Comparison of ENCODE assay signal across 22 cellular contexts in genomic region chr10:131829156-131829930, GRCh38.
DNase-seq lines count a peak whose midpoint lies in the region; ATAC-seq, FAIRE-seq and TF ChIP-seq lines count a peak whose summit lies in the region.
"Had no signal": no experiment of that assay in that cellular context is flagged by ENCODE, and none has a peak within 500 bp of the region (broad histone marks: within the 10 kb centered on the region; RNA-seq: fewer than 3 reads in every experiment).

No MANE protein-coding gene starts in this region.

- H3K36me3 Mint-ChIP-seq in CD14-positive monocyte (no peaks in the 10 kb centered on the region), WTC11 (no peaks in the 10 kb centered on the region), neural progenitor cell (no peaks in the 10 kb centered on the region)

- POLR2A ChIA-PET in WTC11 (lab: Charles Lee), result no interaction called here

- no peaks in the 10 kb centered on the region for H3K36me3 ChIP-seq in neural progenitor cell
- no peaks in the 10 kb centered on the region for H3K36me3 ChIP-seq in suprapubic skin

- H3K9me3 ChIP-seq in neural progenitor cell (ENCODE audit: low read depth), result no peaks in the 10 kb centered on the region
- H3K9me3 ChIP-seq in suprapubic skin, result no peaks in the 10 kb centered on the region

- 77% methylated on average over 10 of the region's 14 CpGs for WGBS in suprapubic skin

- no peak overlapping the region for H2AFZ ChIP-seq in neural progenitor cell (replicated peaks)

- TF ChIP-seq POLR2A in suprapubic skin (IDR thresholded peaks at IDR 0.05) (no peak), GM12891 (IDR thresholded peaks at IDR 0.05; ENCODE audit: low read depth, low read length) (no peak)

- H3K4me3 ChIP-seq in neural progenitor cell (no peak overlapping the region), suprapubic skin (no peak overlapping the region)
- H3K4me3 ChIP-seq: A549 had no signal

- no peak for TF ChIP-seq EP300 in suprapubic skin (IDR thresholded peaks at IDR 0.05)

- peak overlapping the region in 1 of 2 donors; percentile 44 for H3K4me3 Mint-ChIP-seq in CD14-positive monocyte
- H3K4me3 Mint-ChIP-seq in WTC11, result no peak overlapping the region
- H3K4me3 Mint-ChIP-seq in neural progenitor cell, result no peak overlapping the region
- H3K4me3 Mint-ChIP-seq: B cell had no signal

- no peaks in the 10 kb centered on the region for H3K79me2 ChIP-seq in neural progenitor cell (ENCODE audit: low read depth)

- DNase-seq in CD14-positive monocyte (ENCODE audit: low spot score) (peak; percentile 35), WTC11 (ENCODE audit: low spot score) (peak; percentile 8), neural progenitor cell (ENCODE audit: low spot score) (no peak), suprapubic skin (ENCODE audit: low spot score in 2 of 2) (peak; percentile 41 to 49), GM12891 (ENCODE audit: insufficient read length, low spot score) (no peak), superior temporal gyrus (ENCODE audit: extremely low spot score) (no peak)
- DNase-seq: DMS53, GDM1, Kasumi-1, NCI-H1694, NCI-H2081, NCI-H2171, NCI-H345, NCI-H524 treated with DMSO at 0.1 percent for 48 hours, NCI-H82 had no signal

- no peaks in the 10 kb centered on the region for H4K20me1 ChIP-seq in neural progenitor cell (ENCODE audit: low read depth)

- H3K27me3 ChIP-seq in neural progenitor cell (no peaks in the 10 kb centered on the region), suprapubic skin (peaks cover 28% of the 10 kb centered on the region)

- no peak for ATAC-seq in WTC11
- ATAC-seq in HG02973 (IDR thresholded peaks at IDR 0.05; ENCODE audit: unreplicated experiment), result no peak
- ATAC-seq: A549, Panc1 had no signal

- H3K9me3 Mint-ChIP-seq in CD14-positive monocyte, result peaks cover 0 to 9% (median 1%) of the 10 kb centered on the region in 7 donors
- peaks cover 8% of the 10 kb centered on the region; the same call in 1 of the 2 replicates for H3K9me3 Mint-ChIP-seq in WTC11
- no peaks in the 10 kb centered on the region for H3K9me3 Mint-ChIP-seq in neural progenitor cell

- H3K9ac ChIP-seq in neural progenitor cell, result no peak overlapping the region

- H3K4me1 ChIP-seq in neural progenitor cell, result peaks cover 16% of the 10 kb centered on the region
- H3K4me1 ChIP-seq in suprapubic skin, result no peaks in the 10 kb centered on the region

- no peaks in the 10 kb centered on the region for H3F3A ChIP-seq in neural progenitor cell (ENCODE audit: low read depth)

- H3K27me3 Mint-ChIP-seq in CD14-positive monocyte (ENCODE audit: low read depth in 3 of 3) (peaks cover 4 to 7% (median 5%) of the 10 kb centered on the region in 3 donors), WTC11 (ENCODE audit: low read depth) (no peaks in the 10 kb centered on the region; the same call in 1 of the 2 replicates), neural progenitor cell (ENCODE audit: insufficient read depth, low read depth) (peaks cover 2% of the 10 kb centered on the region)

- CTCF ChIA-PET in WTC11 (lab: Charles Lee), result no interaction called here

- intact Hi-C loops in CD14-positive monocyte (cut with micrococcal nuclease), result no loop called here

- FAIRE-seq in GM12891 (lab: Jason Lieb, UNC), result no peak
- FAIRE-seq: A549, D721Med, GM19239, H54 had no signal

- TF ChIP-seq CTCF in CD14-positive monocyte (IDR thresholded peaks at IDR 0.05) (no peak), WTC11 (IDR thresholded peaks at IDR 0.05) (no peak), neural progenitor cell (IDR thresholded peaks at IDR 0.05) (no peak), suprapubic skin (IDR thresholded peaks at IDR 0.05) (no peak)

- H3K27ac ChIP-seq in neural progenitor cell (no peak overlapping the region), suprapubic skin (no peak overlapping the region)
- H3K27ac ChIP-seq: A549 had no signal

- no peak overlapping the region for H3K4me2 ChIP-seq in neural progenitor cell
- H3K4me2 ChIP-seq: A549 had no signal

- H3K4me1 Mint-ChIP-seq in CD14-positive monocyte (no peaks in the 10 kb centered on the region), WTC11 (peaks cover 29% of the 10 kb centered on the region), neural progenitor cell (peaks cover 16% of the 10 kb centered on the region)
- H3K4me1 Mint-ChIP-seq: B cell had no signal

- H3K27ac Mint-ChIP-seq in CD14-positive monocyte (no peak overlapping the region), WTC11 (no peak overlapping the region), neural progenitor cell (peak overlapping the region; percentile 64)
- H3K27ac Mint-ChIP-seq: B cell had no signal

TF ChIP-seq in WTC11, 78 proteins besides CTCF, POLR2A, EP300 and RAD21 (continues in another document):
- TF ChIP-seq NFATC4 (CRISPR knock-in tag; IDR thresholded peaks at IDR 0.05) (no peak), HMGA2 (CRISPR knock-in tag; IDR thresholded peaks at IDR 0.05) (no peak), SP1 (CRISPR knock-in tag; conservative IDR thresholded peaks at IDR 0.05) (no peak), JAZF1 (CRISPR knock-in tag; IDR thresholded peaks at IDR 0.05) (no peak), TCF7 (CRISPR knock-in tag; IDR thresholded peaks at IDR 0.05; ENCODE audit: low read depth) (no peak), FOXJ3 (CRISPR knock-in tag; IDR thresholded peaks at IDR 0.05; ENCODE audit: borderline replicate concordance) (no peak), ZNF317 (CRISPR knock-in tag; IDR thresholded peaks at IDR 0.05; ENCODE audit: borderline replicate concordance, low read depth) (no peak), TP53 (CRISPR knock-in tag; IDR thresholded peaks at IDR 0.05) (no peak), NFYB (CRISPR knock-in tag; conservative IDR thresholded peaks at IDR 0.05; ENCODE audit: low read depth) (no peak), CREM (CRISPR knock-in tag; IDR thresholded peaks at IDR 0.05) (no peak)
- TF ChIP-seq, protein P1, sequence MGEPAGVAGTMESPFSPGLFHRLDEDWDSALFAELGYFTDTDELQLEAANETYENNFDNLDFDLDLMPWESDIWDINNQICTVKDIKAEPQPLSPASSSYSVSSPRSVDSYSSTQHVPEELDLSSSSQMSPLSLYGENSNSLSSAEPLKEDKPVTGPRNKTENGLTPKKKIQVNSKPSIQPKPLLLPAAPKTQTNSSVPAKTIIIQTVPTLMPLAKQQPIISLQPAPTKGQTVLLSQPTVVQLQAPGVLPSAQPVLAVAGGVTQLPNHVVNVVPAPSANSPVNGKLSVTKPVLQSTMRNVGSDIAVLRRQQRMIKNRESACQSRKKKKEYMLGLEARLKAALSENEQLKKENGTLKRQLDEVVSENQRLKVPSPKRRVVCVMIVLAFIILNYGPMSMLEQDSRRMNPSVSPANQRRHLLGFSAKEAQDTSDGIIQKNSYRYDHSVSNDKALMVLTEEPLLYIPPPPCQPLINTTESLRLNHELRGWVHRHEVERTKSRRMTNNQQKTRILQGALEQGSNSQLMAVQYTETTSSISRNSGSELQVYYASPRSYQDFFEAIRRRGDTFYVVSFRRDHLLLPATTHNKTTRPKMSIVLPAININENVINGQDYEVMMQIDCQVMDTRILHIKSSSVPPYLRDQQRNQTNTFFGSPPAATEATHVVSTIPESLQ (CRISPR knock-in tag; IDR thresholded peaks at IDR 0.05), result no peak

TF ChIP-seq in GM12891, 5 proteins besides CTCF, POLR2A, EP300 and RAD21:
- no peak for TF ChIP-seq POU2F2 (IDR thresholded peaks at IDR 0.05; ENCODE audit: low read depth, low read length)
- TF ChIP-seq TAF1 (IDR thresholded peaks at IDR 0.05; ENCODE audit: low read depth, low read length), result no peak
- TF ChIP-seq POLR2AphosphoS5 (IDR thresholded peaks at IDR 0.05; ENCODE audit: low read depth, low read length), result no peak
- no peak for TF ChIP-seq PAX5 (IDR thresholded peaks at IDR 0.05; ENCODE audit: insufficient read depth, low read length, severe bottlenecking)
- no peak for TF ChIP-seq SPI1 (IDR thresholded peaks at IDR 0.05; ENCODE audit: low read depth, low read length)

Comparison
In these comparisons a context has a peak if more than half of its experiments do, and no peak if none do; other contexts are left out.
1. DNase-seq: peak in CD14-positive monocyte (single experiment), WTC11 (single experiment) and suprapubic skin (2 of 2); none in neural progenitor cell (single experiment), GM12891 (single experiment) and superior temporal gyrus (single experiment).